ENCODE assay signal across 1 cellular context in the genomic region with DNA sequence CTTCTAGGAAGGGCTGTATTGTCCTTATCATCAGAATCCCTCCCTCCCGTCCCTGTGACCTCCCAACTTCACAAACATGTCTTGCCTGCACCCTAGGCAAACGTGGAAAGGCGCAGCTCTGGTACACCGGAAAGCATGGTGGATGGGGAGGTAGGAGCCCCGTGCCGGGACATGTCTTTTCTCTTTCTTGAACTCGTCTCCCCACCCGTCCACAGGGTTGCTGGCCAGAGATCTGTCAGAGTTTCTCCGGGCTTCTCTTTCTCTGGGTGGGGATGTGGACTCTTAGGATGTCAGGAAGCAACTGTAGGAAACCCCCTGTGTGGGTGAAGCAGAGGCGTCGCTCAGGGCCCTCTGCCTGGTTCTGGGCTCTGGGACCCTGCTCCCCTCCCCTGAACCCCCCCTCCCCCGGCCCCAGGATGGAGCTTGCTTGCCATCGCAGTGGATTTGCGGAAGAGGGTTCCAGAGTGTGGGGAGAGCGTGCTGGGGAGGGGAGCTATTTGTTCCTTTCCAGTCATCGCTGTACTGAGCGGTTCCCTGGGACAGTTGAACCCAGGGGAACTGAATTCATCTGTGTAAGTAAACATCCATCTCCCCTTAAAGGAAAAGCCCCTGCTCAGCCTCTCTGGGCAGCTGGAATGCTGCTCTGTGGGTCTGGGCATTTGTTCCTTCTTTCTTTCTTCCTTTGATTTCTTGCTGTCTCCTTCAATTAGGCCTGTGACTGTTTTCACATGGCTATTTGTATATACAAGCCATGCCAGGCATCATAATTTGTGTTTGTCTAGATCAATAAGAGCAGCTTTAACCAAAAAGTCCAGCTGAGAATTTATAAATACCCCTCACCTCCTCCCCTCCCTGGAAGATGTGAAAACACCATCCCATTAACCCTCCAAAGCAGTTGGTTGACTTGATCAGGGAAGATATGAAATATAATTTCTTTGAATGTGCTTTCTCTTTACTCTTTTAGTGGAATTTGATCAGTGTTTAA.
TF ChIP-seq lines count a peak whose summit lies in the region.

No MANE protein-coding gene starts in this region.

TF ChIP-seq in IMR-90, 13 proteins besides CTCF, POLR2A, EP300 and RAD21 (continued from another document):
- TF ChIP-seq, protein P1, sequence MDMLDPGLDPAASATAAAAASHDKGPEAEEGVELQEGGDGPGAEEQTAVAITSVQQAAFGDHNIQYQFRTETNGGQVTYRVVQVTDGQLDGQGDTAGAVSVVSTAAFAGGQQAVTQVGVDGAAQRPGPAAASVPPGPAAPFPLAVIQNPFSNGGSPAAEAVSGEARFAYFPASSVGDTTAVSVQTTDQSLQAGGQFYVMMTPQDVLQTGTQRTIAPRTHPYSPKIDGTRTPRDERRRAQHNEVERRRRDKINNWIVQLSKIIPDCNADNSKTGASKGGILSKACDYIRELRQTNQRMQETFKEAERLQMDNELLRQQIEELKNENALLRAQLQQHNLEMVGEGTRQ (IDR thresholded peaks at IDR 0.05; ENCODE audit: low read depth, low read length): no peak
- no peak for TF ChIP-seq RFX5 (IDR thresholded peaks at IDR 0.05; ENCODE audit: low read depth, low read length)
- no peak for TF ChIP-seq CEBPB (IDR thresholded peaks at IDR 0.05; ENCODE audit: low read depth, low read length)
- TF ChIP-seq RCOR1 (IDR thresholded peaks at IDR 0.05; ENCODE audit: insufficient replicate concordance, low read length): no peak
- no peak for TF ChIP-seq MAZ (IDR thresholded peaks at IDR 0.05; ENCODE audit: borderline replicate concordance, low read depth, low read length)
- no peak for TF ChIP-seq FOS (IDR thresholded peaks at IDR 0.05; ENCODE audit: low read depth, low read length)
